Comparison of ENCODE assay signal across 1 cellular context in the genomic region with DNA sequence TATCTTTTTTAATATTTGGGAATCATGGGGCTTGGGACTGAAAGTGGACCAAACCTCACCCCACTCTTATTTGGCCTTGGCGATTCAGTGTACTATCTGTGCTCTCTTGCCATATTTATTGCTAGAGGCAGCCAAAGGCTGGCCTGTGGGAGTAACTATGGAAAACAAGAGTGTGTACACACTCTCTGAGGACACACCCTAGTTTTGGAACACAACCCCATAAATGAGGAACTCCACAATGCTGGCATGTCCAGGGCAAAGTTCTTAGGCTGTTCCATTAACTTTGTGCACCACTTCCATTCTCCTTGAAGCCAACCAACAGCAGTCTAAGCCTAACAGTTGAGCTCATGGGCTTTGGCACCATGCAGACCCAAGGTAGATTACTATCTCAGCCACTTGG. TPM values are rescaled to one million over a fixed set of nuclear protein-coding genes. Genes with fewer than 3 reads are reported as not detected.
"Had no signal": no experiment of that assay in that cellular context is flagged by ENCODE, and none has a peak within 500 bp of the region (broad histone marks: within the 10 kb centered on the region; RNA-seq: fewer than 3 reads in every experiment).

No MANE protein-coding gene starts in this region.

RNA-seq across cellular contexts. Expression of a gene that starts 54.9 kb away (rescaled TPM):
- polyA plus RNA-seq: naive thymus-derived CD4-positive, alpha-beta T cell had no signal
